ENCODE assay signal across 2 cellular contexts in genomic region chr1:202062636-202063035, GRCh38.
TF ChIP-seq lines count a peak whose summit lies in the region.

No MANE protein-coding gene starts in this region.

TF ChIP-seq in A549, 52 proteins besides CTCF, POLR2A, EP300 and RAD21:
- TF ChIP-seq TFCP2L1 (CRISPR knock-in tag; IDR thresholded peaks at IDR 0.05), result 0 out of 2 replicates have a peak, but pooled peaks have one; percentile 81
- peak; percentile 16; the same call in 1 of the 2 replicates for TF ChIP-seq ZSCAN20 (CRISPR knock-in tag; IDR thresholded peaks at IDR 0.05)
- TF ChIP-seq TP53 (CRISPR knock-in tag; IDR thresholded peaks at IDR 0.05), result 0 out of 2 replicates have a peak, but pooled peaks have one; percentile 44
- peak; percentile 63; the same call in 1 of the 2 replicates for TF ChIP-seq EHF (CRISPR knock-in tag; IDR thresholded peaks at IDR 0.05)

TF ChIP-seq in K562, 482 proteins besides CTCF, POLR2A, EP300 and RAD21:
- TF ChIP-seq ZNF121 (CRISPR knock-in tag; conservative IDR thresholded peaks at IDR 0.05), result peak; percentile 70
TF ChIP-seq in K562: peak in this region for 1; not testable (repeated sequence) for 481.
